11 cellular contexts compared by ENCODE assay signal in the genomic region with DNA sequence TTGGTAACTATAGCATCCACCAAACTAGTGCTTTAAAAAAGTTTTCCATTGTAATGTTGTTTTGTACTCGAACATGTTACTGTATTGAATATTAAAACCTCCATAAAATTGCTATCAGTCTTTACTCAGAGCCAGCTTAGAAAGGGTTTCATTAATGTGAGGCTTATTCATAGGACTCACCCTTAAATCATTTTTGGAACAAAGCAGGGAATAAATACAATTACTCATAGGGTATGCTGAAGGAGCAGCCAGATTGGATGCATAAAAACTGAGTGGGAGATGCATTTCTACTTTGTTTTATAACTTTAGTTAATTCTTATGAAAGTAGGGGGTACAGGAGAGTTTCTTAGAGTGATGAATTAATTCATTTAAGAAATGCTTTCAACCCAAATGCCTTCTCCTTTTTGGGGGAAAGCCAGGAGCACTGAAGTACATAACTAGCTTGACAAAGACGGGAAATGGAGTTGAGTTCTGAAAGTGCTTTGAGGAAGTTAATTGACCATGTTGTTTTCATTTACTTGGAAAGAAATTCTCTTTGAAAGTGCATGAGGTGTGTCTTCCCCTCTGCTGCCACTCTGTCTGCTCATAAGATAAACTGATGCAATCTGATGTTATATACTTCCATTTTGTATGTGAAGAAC.
DNase-seq lines count a peak whose midpoint lies in the region; ATAC-seq, FAIRE-seq and TF ChIP-seq lines count a peak whose summit lies in the region.
"Had no signal": no experiment of that assay in that cellular context is flagged by ENCODE, and none has a peak within 500 bp of the region (broad histone marks: within the 10 kb centered on the region; RNA-seq: fewer than 3 reads in every experiment).

No MANE protein-coding gene starts in this region.

- TF ChIP-seq EP300 in gastroesophageal sphincter (IDR thresholded peaks at IDR 0.05) (no peak), suprapubic skin (IDR thresholded peaks at IDR 0.05) (no peak)

- WGBS in IMR-90 (ENCODE audit: extremely low coverage in 2 of 2, insufficient read length in 1 of 2), 2 experiments, result no CpG with 5 or more reads among the region's 2 CpGs
- WGBS in gastroesophageal sphincter (ENCODE audit: low coverage in 1 of 2), 2 donors, result 29 to 51% methylated on average over 2 of the region's 2 CpGs
- 55% methylated on average over 2 of the region's 2 CpGs for WGBS in suprapubic skin
- WGBS in endodermal cell (ENCODE audit: insufficient coverage in 1 of 2, insufficient read length in 1 of 2), 2 experiments, result 86 to 90% methylated on average over 1 to 2 of the region's 2 CpGs

- TF ChIP-seq POLR2A in IMR-90 (IDR thresholded peaks at IDR 0.05; ENCODE audit: low read depth, low read length), result no peak
- no peak for TF ChIP-seq POLR2A in gastroesophageal sphincter (IDR thresholded peaks at IDR 0.05)
- TF ChIP-seq POLR2A in suprapubic skin (IDR thresholded peaks at IDR 0.05), result no peak

- H2BK5ac ChIP-seq in IMR-90 (ENCODE audit: low read depth, low read length, poor library complexity, severe bottlenecking), result no peak overlapping the region

- no peaks in the 10 kb centered on the region for H3K9me3 ChIP-seq in DOHH2 (ENCODE audit: control insufficient read depth, insufficient read depth, low read length)
- H3K9me3 ChIP-seq in IMR-90 (ENCODE audit: control insufficient read depth, insufficient read depth, low read length), result no peaks in the 10 kb centered on the region
- H3K9me3 ChIP-seq in gastroesophageal sphincter, result no peaks in the 10 kb centered on the region
- H3K9me3 ChIP-seq in suprapubic skin, result no peaks in the 10 kb centered on the region
- no peaks in the 10 kb centered on the region for H3K9me3 ChIP-seq in endodermal cell (ENCODE audit: control insufficient read depth, low read length)

- H4K20me1 ChIP-seq in DOHH2 (ENCODE audit: control insufficient read depth, insufficient read depth, low read depth, low read length) (no peaks in the 10 kb centered on the region), IMR-90 (ENCODE audit: insufficient read depth, low read length) (no peaks in the 10 kb centered on the region)

- no peak overlapping the region for H3K14ac ChIP-seq in IMR-90 (replicated peaks; ENCODE audit: low read depth, low read length)

- TF ChIP-seq RAD21 in IMR-90 (IDR thresholded peaks at IDR 0.05; ENCODE audit: low read length), result no peak

- no peaks in the 10 kb centered on the region for H3K36me3 Mint-ChIP-seq in nephron (ENCODE audit: low read depth)
- H3K36me3 Mint-ChIP-seq in endodermal cell (ENCODE audit: low read depth), result no peaks in the 10 kb centered on the region

- no TSS peak for BruUV-seq in IMR-90 (replicated peaks; lab: Mats Ljungman, UMichigan)

- H2BK15ac ChIP-seq in IMR-90 (ENCODE audit: low read depth, low read length), result no peak overlapping the region

- no peak overlapping the region for H3K23ac ChIP-seq in IMR-90 (ENCODE audit: low read depth, low read length)

- H3K4me2 ChIP-seq in DOHH2 (ENCODE audit: low read length) (peak overlapping the region; percentile 54), IMR-90 (ENCODE audit: low read depth, low read length) (no peak overlapping the region)

- CTCF ChIA-PET in IMR-90 (lab: Yijun Ruan, JAX), result no interaction called here

- no peak overlapping the region for H3K4me3 Mint-ChIP-seq in nephron
- no peak overlapping the region for H3K4me3 Mint-ChIP-seq in endodermal cell

- H3K27me3 ChIP-seq in DOHH2 (ENCODE audit: control insufficient read depth, low read length) (no peaks in the 10 kb centered on the region), IMR-90 (ENCODE audit: control insufficient read depth, insufficient read depth, low read length) (peaks cover 4% of the 10 kb centered on the region), bronchial epithelial cell (ENCODE audit: control insufficient read depth, insufficient read depth, low read length) (no peaks in the 10 kb centered on the region), gastroesophageal sphincter (no peaks in the 10 kb centered on the region), suprapubic skin (no peaks in the 10 kb centered on the region), endodermal cell (ENCODE audit: control insufficient read depth, insufficient read depth, low read length, poor library complexity, severe bottlenecking) (no peaks in the 10 kb centered on the region)
- H3K27me3 ChIP-seq: cardiac muscle cell had no signal

- no peak overlapping the region for H3K18ac ChIP-seq in IMR-90 (ENCODE audit: low read depth, low read length)

- H3K4me1 ChIP-seq in DOHH2 (ENCODE audit: control insufficient read depth, low read length) (peaks cover 36% of the 10 kb centered on the region), IMR-90 (ENCODE audit: control insufficient read depth, insufficient read depth, low read length) (no peaks in the 10 kb centered on the region), gastroesophageal sphincter (peaks cover 0 to 8% (median 0%) of the 10 kb centered on the region in 3 donors), suprapubic skin (peaks cover 8% of the 10 kb centered on the region), endodermal cell (ENCODE audit: control insufficient read depth, insufficient read depth, low read length) (no peaks in the 10 kb centered on the region)

- H3K4me3 ChIP-seq in DOHH2 (ENCODE audit: low read length), result peak overlapping the region; percentile 11; the same call in 1 of the 2 replicates
- no peak overlapping the region for H3K4me3 ChIP-seq in IMR-90 (ENCODE audit: insufficient read depth, low read depth, low read length)
- H3K4me3 ChIP-seq in bronchial epithelial cell (ENCODE audit: low read depth, low read length), result no peak overlapping the region
- H3K4me3 ChIP-seq in gastroesophageal sphincter, result no peak overlapping the region
- no peak overlapping the region for H3K4me3 ChIP-seq in suprapubic skin
- no peak overlapping the region for H3K4me3 ChIP-seq in endodermal cell (ENCODE audit: low read length)
- H3K4me3 ChIP-seq: cardiac muscle cell had no signal

- H3F3A ChIP-seq in DOHH2 (ENCODE audit: control insufficient read depth, insufficient read depth), result peaks cover 16% of the 10 kb centered on the region

- peak overlapping the region; percentile 42 to 77 (median 51) for H3K27ac Mint-ChIP-seq in nephron
- no peak overlapping the region for H3K27ac Mint-ChIP-seq in endodermal cell

- no peak overlapping the region for H4K8ac ChIP-seq in IMR-90 (ENCODE audit: low read depth in 2 of 2, low read length in 2 of 2)

- H3K9me3 Mint-ChIP-seq in nephron (no peaks in the 10 kb centered on the region), endodermal cell (no peaks in the 10 kb centered on the region)

- H2BK120ac ChIP-seq in IMR-90 (ENCODE audit: low read depth, low read length), result no peak overlapping the region

- no peak overlapping the region for H2BK20ac ChIP-seq in IMR-90 (ENCODE audit: low read depth, low read length)

- H3K27me3 Mint-ChIP-seq in nephron (ENCODE audit: low read depth), result peaks cover 4% of the 10 kb centered on the region
- no peaks in the 10 kb centered on the region for H3K27me3 Mint-ChIP-seq in endodermal cell (ENCODE audit: insufficient read depth)

- H4K5ac ChIP-seq in IMR-90 (ENCODE audit: low read depth, low read length), result no peak overlapping the region

- H2AK5ac ChIP-seq in IMR-90 (ENCODE audit: low read depth, low read length), result no peak overlapping the region

- H3K9ac ChIP-seq in IMR-90 (ENCODE audit: low read depth, low read length) (no peak overlapping the region), endodermal cell (ENCODE audit: extremely low read depth, low read length, poor library complexity, severe bottlenecking) (no peak overlapping the region)

- no peaks in the 10 kb centered on the region for H3K36me3 ChIP-seq in DOHH2 (ENCODE audit: control insufficient read depth, low read length)
- no peaks in the 10 kb centered on the region for H3K36me3 ChIP-seq in IMR-90 (ENCODE audit: control insufficient read depth, insufficient read depth, low read length)
- no peaks in the 10 kb centered on the region for H3K36me3 ChIP-seq in bronchial epithelial cell (ENCODE audit: control insufficient read depth, insufficient read depth, low read length)
- H3K36me3 ChIP-seq in gastroesophageal sphincter, result no peaks in the 10 kb centered on the region
- no peaks in the 10 kb centered on the region for H3K36me3 ChIP-seq in suprapubic skin
- H3K36me3 ChIP-seq in endodermal cell (ENCODE audit: control insufficient read depth, insufficient read depth, low read length), result no peaks in the 10 kb centered on the region
- H3K36me3 ChIP-seq: cardiac muscle cell had no signal

- in situ Hi-C loops in IMR-90 (cut with MboI; ENCODE audit: low sequenced_read_pairs), result no loop called here

- no peaks in the 10 kb centered on the region for H3K79me1 ChIP-seq in IMR-90 (ENCODE audit: low read depth in 1 of 2, low read length in 2 of 2)

- H2AK9ac ChIP-seq in IMR-90 (replicated peaks; ENCODE audit: low read depth, low read length, poor library complexity), result no peak overlapping the region

- no peak for ATAC-seq in IMR-90 (ENCODE audit: low read depth)
- ATAC-seq in gastroesophageal sphincter, result no peak

- DNase-seq in IMR-90 (peak; percentile 21), bronchial epithelial cell (ENCODE audit: low read depth) (peak; percentile 29), suprapubic skin (ENCODE audit: low spot score in 2 of 2) (no peak), NCI-H1092 treated with DMSO at 0.1 percent for 48 hours (lab: John Stamatoyannopoulos, UW) (no peak), endodermal cell (no peak)
- DNase-seq: posterior cingulate gyrus, SHP77 had no signal

- H3K56ac ChIP-seq in IMR-90 (ENCODE audit: extremely low read depth, insufficient read depth, low read length), result no peak overlapping the region

- no peak overlapping the region for H2AFZ ChIP-seq in IMR-90 (replicated peaks; ENCODE audit: low read length, poor library complexity)

- H4K91ac ChIP-seq in IMR-90 (ENCODE audit: insufficient read depth, low read depth, low read length), result no peak overlapping the region

- H3K27ac ChIP-seq in DOHH2 (ENCODE audit: low read depth, low read length) (peak overlapping the region; percentile 39; the same call in 1 of the 2 replicates), IMR-90 (ENCODE audit: insufficient read depth, low read length) (no peak overlapping the region), gastroesophageal sphincter (peak overlapping the region in 1 of 4 donors; percentile 27), suprapubic skin (no peak overlapping the region), endodermal cell (ENCODE audit: low read depth, low read length) (no peak overlapping the region)
- H3K27ac ChIP-seq: cardiac muscle cell had no signal

- peaks cover 11% of the 10 kb centered on the region for H3K4me1 Mint-ChIP-seq in nephron
- no peaks in the 10 kb centered on the region for H3K4me1 Mint-ChIP-seq in endodermal cell

- TF ChIP-seq CTCF in DOHH2 (IDR thresholded peaks at IDR 0.05; ENCODE audit: low read depth, low read length, poor library complexity, severe bottlenecking) (no peak), IMR-90 (conservative IDR thresholded peaks at IDR 0.05; ENCODE audit: low read depth, low read length) (no peak), bronchial epithelial cell (IDR thresholded peaks at IDR 0.05; ENCODE audit: insufficient read depth, low read length, severe bottlenecking) (no peak), nephron (IDR thresholded peaks at IDR 0.05; ENCODE audit: unreplicated experiment in 3 of 3) (no peak), gastroesophageal sphincter (IDR thresholded peaks at IDR 0.05) (no peak), suprapubic skin (IDR thresholded peaks at IDR 0.05) (no peak), endodermal cell (conservative IDR thresholded peaks at IDR 0.05) (no peak)

- no peaks in the 10 kb centered on the region for H3K9me2 ChIP-seq in DOHH2 (replicated peaks; ENCODE audit: control insufficient read depth, low read length)

- FAIRE-seq in bronchial epithelial cell (lab: Jason Lieb, UNC), result no peak

- no peaks in the 10 kb centered on the region for H3K79me2 ChIP-seq in DOHH2 (ENCODE audit: control insufficient read depth, low read length)

- H3K4ac ChIP-seq in IMR-90 (ENCODE audit: low read depth, low read length), result no peak overlapping the region

- intact Hi-C loops in IMR-90 (cut with micrococcal nuclease), result no loop called here

- dilution Hi-C loops in IMR-90 (cut with HindIII; ENCODE audit: low sequenced_read_pairs, unreplicated experiment), result no loop called here

- POLR2A ChIA-PET in IMR-90 (lab: Charles Lee; ENCODE audit: unreplicated experiment), result no interaction called here

- peaks cover 3% of the 10 kb centered on the region; the same call in 1 of the 2 replicates for H3K9me1 ChIP-seq in IMR-90 (ENCODE audit: insufficient read depth, low read length)

Comparison
In these comparisons a context has a peak if more than half of its experiments do, and no peak if none do; other contexts are left out.
1. DNase-seq: peak in IMR-90 (single experiment) and bronchial epithelial cell (single experiment); none in suprapubic skin (0 of 2), NCI-H1092 treated with DMSO at 0.1 percent for 48 hours (single experiment) and endodermal cell (single experiment).